ENCODE assay signal across 1 cellular context in the genomic region with DNA sequence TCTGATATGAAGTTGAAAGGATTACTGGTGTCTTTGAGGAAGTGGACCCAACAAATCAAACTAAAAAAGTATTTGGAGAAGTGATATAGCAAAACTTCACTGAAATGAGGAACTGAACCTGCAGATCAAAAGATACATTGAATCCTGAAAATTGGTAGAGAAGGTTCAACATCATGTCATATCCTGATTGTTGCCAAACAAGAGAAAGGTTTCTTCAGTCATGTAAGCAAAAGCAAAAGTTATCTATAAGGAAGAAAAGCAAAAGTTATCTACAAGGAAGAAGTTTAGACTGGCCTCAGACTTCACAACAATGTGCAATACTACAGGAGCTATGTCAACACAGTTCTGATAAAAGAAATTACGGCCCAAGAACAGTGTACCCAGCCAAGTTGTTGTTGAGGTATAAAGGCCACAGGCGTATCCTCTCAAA.
TF ChIP-seq lines count a peak whose summit lies in the region.

No MANE protein-coding gene starts in this region.

TF ChIP-seq in GM12878, 131 proteins besides CTCF, POLR2A, EP300 and RAD21 (continued from another document and continues in another):
- TF ChIP-seq, protein P1, sequence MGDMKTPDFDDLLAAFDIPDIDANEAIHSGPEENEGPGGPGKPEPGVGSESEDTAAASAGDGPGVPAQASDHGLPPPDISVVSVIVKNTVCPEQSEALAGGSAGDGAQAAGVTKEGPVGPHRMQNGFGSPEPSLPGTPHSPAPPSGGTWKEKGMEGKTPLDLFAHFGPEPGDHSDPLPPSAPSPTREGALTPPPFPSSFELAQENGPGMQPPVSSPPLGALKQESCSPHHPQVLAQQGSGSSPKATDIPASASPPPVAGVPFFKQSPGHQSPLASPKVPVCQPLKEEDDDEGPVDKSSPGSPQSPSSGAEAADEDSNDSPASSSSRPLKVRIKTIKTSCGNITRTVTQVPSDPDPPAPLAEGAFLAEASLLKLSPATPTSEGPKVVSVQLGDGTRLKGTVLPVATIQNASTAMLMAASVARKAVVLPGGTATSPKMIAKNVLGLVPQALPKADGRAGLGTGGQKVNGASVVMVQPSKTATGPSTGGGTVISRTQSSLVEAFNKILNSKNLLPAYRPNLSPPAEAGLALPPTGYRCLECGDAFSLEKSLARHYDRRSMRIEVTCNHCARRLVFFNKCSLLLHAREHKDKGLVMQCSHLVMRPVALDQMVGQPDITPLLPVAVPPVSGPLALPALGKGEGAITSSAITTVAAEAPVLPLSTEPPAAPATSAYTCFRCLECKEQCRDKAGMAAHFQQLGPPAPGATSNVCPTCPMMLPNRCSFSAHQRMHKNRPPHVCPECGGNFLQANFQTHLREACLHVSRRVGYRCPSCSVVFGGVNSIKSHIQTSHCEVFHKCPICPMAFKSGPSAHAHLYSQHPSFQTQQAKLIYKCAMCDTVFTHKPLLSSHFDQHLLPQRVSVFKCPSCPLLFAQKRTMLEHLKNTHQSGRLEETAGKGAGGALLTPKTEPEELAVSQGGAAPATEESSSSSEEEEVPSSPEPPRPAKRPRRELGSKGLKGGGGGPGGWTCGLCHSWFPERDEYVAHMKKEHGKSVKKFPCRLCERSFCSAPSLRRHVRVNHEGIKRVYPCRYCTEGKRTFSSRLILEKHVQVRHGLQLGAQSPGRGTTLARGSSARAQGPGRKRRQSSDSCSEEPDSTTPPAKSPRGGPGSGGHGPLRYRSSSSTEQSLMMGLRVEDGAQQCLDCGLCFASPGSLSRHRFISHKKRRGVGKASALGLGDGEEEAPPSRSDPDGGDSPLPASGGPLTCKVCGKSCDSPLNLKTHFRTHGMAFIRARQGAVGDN (IDR thresholded peaks at IDR 0.05), result peak; percentile 50; the same call in 1 of the 2 replicates
- TF ChIP-seq, protein P2, sequence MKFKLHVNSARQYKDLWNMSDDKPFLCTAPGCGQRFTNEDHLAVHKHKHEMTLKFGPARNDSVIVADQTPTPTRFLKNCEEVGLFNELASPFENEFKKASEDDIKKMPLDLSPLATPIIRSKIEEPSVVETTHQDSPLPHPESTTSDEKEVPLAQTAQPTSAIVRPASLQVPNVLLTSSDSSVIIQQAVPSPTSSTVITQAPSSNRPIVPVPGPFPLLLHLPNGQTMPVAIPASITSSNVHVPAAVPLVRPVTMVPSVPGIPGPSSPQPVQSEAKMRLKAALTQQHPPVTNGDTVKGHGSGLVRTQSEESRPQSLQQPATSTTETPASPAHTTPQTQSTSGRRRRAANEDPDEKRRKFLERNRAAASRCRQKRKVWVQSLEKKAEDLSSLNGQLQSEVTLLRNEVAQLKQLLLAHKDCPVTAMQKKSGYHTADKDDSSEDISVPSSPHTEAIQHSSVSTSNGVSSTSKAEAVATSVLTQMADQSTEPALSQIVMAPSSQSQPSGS (IDR thresholded peaks at IDR 0.05; ENCODE audit: low read length), result peak; percentile 88
- TF ChIP-seq IKZF2 (IDR thresholded peaks at IDR 0.05) (peak; percentile 96 to 97), POU2F2 (IDR thresholded peaks at IDR 0.05; ENCODE audit: borderline replicate concordance, low read depth, low read length) (no peak), ZNF274 (IDR thresholded peaks at IDR 0.05; ENCODE audit: insufficient read depth, insufficient read length) (no peak), MYC (IDR thresholded peaks at IDR 0.05; ENCODE audit: insufficient read depth, insufficient read length, insufficient replicate concordance, low read length, severe bottlenecking) (no peak), WRNIP1 (IDR thresholded peaks at IDR 0.05; ENCODE audit: borderline replicate concordance, low read depth, low read length) (no peak), NFIC (IDR thresholded peaks at IDR 0.05; ENCODE audit: low read depth, low read length) (peak; percentile 91), NFXL1 (IDR thresholded peaks at IDR 0.05; ENCODE audit: borderline replicate concordance) (no peak), RB1 (IDR thresholded peaks at IDR 0.05; ENCODE audit: borderline replicate concordance) (no peak), CBFB (IDR thresholded peaks at IDR 0.05; ENCODE audit: low read depth) (no peak), NR2F1 (conservative IDR thresholded peaks at IDR 0.05) (no peak), SMAD1 (IDR thresholded peaks at IDR 0.05; ENCODE audit: low read depth, partially characterized antibody) (no peak), GATAD2B (conservative IDR thresholded peaks at IDR 0.05; ENCODE audit: low read depth) (peak; percentile 45; the same call in 1 of the 2 replicates), CBX5 (IDR thresholded peaks at IDR 0.05; ENCODE audit: low read depth) (peak; percentile 91; the same call in 1 of the 2 replicates), YBX1 (IDR thresholded peaks at IDR 0.05) (no peak), MEF2A (IDR thresholded peaks at IDR 0.05; ENCODE audit: insufficient read depth, low read depth, low read length) (0 out of 2 replicates have a peak, but pooled peaks have one; percentile 33), SMC3 (IDR thresholded peaks at IDR 0.05; ENCODE audit: borderline replicate concordance, low read length) (peak; percentile 22; the same call in 1 of the 2 replicates), FOXK2 (IDR thresholded peaks at IDR 0.05) (no peak), MTA3 (IDR thresholded peaks at IDR 0.05; ENCODE audit: borderline replicate concordance, low read length) (peak; percentile 92; the same call in 1 of the 2 replicates), RUNX3 (IDR thresholded peaks at IDR 0.05; ENCODE audit: low read length) (peak; percentile 69), ZNF207 (IDR thresholded peaks at IDR 0.05; ENCODE audit: borderline replicate concordance) (no peak), SIN3A (IDR thresholded peaks at IDR 0.05; ENCODE audit: low read depth, low read length) (no peak), PAX8 (IDR thresholded peaks at IDR 0.05) (no peak), ATF7 (IDR thresholded peaks at IDR 0.05; ENCODE audit: low read depth) (peak; percentile 85), RELA (IDR thresholded peaks at IDR 0.05; ENCODE audit: borderline replicate concordance, partially characterized antibody) (no peak), TBL1XR1 (IDR thresholded peaks at IDR 0.05; ENCODE audit: low read depth, low read length) (peak; percentile 73)
- TF ChIP-seq, protein P3, sequence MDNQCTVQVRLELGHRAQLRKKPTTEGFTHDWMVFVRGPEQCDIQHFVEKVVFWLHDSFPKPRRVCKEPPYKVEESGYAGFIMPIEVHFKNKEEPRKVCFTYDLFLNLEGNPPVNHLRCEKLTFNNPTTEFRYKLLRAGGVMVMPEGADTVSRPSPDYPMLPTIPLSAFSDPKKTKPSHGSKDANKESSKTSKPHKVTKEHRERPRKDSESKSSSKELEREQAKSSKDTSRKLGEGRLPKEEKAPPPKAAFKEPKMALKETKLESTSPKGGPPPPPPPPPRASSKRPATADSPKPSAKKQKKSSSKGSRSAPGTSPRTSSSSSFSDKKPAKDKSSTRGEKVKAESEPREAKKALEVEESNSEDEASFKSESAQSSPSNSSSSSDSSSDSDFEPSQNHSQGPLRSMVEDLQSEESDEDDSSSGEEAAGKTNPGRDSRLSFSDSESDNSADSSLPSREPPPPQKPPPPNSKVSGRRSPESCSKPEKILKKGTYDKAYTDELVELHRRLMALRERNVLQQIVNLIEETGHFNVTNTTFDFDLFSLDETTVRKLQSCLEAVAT (IDR thresholded peaks at IDR 0.05), result 0 out of 2 replicates have a peak, but pooled peaks have one; percentile 30
- TF ChIP-seq, protein P4, sequence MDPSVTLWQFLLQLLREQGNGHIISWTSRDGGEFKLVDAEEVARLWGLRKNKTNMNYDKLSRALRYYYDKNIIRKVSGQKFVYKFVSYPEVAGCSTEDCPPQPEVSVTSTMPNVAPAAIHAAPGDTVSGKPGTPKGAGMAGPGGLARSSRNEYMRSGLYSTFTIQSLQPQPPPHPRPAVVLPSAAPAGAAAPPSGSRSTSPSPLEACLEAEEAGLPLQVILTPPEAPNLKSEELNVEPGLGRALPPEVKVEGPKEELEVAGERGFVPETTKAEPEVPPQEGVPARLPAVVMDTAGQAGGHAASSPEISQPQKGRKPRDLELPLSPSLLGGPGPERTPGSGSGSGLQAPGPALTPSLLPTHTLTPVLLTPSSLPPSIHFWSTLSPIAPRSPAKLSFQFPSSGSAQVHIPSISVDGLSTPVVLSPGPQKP (IDR thresholded peaks at IDR 0.05; ENCODE audit: low read depth, low read length), result no peak
- TF ChIP-seq, protein P5, sequence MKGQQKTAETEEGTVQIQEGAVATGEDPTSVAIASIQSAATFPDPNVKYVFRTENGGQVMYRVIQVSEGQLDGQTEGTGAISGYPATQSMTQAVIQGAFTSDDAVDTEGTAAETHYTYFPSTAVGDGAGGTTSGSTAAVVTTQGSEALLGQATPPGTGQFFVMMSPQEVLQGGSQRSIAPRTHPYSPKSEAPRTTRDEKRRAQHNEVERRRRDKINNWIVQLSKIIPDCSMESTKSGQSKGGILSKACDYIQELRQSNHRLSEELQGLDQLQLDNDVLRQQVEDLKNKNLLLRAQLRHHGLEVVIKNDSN (IDR thresholded peaks at IDR 0.05; ENCODE audit: borderline replicate concordance, extremely low read length, insufficient read depth, low read depth, low read length), result no peak
- TF ChIP-seq, protein P6, sequence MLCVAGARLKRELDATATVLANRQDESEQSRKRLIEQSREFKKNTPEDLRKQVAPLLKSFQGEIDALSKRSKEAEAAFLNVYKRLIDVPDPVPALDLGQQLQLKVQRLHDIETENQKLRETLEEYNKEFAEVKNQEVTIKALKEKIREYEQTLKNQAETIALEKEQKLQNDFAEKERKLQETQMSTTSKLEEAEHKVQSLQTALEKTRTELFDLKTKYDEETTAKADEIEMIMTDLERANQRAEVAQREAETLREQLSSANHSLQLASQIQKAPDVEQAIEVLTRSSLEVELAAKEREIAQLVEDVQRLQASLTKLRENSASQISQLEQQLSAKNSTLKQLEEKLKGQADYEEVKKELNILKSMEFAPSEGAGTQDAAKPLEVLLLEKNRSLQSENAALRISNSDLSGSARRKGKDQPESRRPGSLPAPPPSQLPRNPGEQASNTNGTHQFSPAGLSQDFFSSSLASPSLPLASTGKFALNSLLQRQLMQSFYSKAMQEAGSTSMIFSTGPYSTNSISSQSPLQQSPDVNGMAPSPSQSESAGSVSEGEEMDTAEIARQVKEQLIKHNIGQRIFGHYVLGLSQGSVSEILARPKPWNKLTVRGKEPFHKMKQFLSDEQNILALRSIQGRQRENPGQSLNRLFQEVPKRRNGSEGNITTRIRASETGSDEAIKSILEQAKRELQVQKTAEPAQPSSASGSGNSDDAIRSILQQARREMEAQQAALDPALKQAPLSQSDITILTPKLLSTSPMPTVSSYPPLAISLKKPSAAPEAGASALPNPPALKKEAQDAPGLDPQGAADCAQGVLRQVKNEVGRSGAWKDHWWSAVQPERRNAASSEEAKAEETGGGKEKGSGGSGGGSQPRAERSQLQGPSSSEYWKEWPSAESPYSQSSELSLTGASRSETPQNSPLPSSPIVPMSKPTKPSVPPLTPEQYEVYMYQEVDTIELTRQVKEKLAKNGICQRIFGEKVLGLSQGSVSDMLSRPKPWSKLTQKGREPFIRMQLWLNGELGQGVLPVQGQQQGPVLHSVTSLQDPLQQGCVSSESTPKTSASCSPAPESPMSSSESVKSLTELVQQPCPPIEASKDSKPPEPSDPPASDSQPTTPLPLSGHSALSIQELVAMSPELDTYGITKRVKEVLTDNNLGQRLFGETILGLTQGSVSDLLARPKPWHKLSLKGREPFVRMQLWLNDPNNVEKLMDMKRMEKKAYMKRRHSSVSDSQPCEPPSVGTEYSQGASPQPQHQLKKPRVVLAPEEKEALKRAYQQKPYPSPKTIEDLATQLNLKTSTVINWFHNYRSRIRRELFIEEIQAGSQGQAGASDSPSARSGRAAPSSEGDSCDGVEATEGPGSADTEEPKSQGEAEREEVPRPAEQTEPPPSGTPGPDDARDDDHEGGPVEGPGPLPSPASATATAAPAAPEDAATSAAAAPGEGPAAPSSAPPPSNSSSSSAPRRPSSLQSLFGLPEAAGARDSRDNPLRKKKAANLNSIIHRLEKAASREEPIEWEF (IDR thresholded peaks at IDR 0.05; ENCODE audit: insufficient replicate concordance, low read depth, low read length), result peak; percentile 78
- TF ChIP-seq, protein P7, sequence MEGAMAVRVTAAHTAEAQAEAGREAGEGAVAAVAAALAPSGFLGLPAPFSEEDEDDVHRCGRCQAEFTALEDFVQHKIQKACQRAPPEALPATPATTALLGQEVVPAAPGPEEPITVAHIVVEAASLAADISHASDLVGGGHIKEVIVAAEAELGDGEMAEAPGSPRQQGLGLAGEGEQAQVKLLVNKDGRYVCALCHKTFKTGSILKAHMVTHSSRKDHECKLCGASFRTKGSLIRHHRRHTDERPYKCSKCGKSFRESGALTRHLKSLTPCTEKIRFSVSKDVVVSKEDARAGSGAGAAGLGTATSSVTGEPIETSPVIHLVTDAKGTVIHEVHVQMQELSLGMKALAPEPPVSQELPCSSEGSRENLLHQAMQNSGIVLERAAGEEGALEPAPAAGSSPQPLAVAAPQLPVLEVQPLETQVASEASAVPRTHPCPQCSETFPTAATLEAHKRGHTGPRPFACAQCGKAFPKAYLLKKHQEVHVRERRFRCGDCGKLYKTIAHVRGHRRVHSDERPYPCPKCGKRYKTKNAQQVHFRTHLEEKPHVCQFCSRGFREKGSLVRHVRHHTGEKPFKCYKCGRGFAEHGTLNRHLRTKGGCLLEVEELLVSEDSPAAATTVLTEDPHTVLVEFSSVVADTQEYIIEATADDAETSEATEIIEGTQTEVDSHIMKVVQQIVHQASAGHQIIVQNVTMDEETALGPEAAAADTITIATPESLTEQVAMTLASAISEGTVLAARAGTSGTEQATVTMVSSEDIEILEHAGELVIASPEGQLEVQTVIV (IDR thresholded peaks at IDR 0.05; ENCODE audit: borderline replicate concordance, partially characterized antibody), result no peak
- TF ChIP-seq, protein P8, sequence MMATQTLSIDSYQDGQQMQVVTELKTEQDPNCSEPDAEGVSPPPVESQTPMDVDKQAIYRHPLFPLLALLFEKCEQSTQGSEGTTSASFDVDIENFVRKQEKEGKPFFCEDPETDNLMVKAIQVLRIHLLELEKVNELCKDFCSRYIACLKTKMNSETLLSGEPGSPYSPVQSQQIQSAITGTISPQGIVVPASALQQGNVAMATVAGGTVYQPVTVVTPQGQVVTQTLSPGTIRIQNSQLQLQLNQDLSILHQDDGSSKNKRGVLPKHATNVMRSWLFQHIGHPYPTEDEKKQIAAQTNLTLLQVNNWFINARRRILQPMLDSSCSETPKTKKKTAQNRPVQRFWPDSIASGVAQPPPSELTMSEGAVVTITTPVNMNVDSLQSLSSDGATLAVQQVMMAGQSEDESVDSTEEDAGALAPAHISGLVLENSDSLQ (IDR thresholded peaks at IDR 0.05), result no peak
- TF ChIP-seq, protein P9, sequence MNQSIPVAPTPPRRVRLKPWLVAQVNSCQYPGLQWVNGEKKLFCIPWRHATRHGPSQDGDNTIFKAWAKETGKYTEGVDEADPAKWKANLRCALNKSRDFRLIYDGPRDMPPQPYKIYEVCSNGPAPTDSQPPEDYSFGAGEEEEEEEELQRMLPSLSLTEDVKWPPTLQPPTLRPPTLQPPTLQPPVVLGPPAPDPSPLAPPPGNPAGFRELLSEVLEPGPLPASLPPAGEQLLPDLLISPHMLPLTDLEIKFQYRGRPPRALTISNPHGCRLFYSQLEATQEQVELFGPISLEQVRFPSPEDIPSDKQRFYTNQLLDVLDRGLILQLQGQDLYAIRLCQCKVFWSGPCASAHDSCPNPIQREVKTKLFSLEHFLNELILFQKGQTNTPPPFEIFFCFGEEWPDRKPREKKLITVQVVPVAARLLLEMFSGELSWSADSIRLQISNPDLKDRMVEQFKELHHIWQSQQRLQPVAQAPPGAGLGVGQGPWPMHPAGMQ (IDR thresholded peaks at IDR 0.05; ENCODE audit: borderline replicate concordance), result no peak
